21 cellular contexts compared by ENCODE assay signal in the genomic region with DNA sequence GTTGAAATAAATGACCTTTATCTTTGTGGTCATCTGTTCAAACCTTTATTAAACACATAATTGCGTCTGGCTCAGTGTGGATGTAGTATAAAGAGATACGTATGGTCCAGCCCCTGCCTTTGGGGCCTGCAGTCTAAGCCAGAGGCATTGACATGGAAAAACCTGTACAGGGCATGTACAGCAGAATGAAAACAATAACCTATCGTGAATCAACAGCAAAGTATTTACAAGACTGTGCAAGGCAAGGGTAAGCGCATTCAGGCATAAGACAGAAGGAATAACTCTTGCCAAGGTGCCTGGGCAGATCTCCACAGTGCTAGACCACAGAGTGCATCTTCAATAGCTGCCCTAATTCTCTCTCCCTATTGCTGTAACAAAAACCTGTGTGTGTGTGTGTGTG. TPM values are rescaled to one million over a fixed set of nuclear protein-coding genes. Genes with fewer than 3 reads are reported as not detected.
DNase-seq lines count a peak whose midpoint lies in the region; ATAC-seq and TF ChIP-seq lines count a peak whose summit lies in the region.
"Had no signal": no experiment of that assay in that cellular context is flagged by ENCODE, and none has a peak within 500 bp of the region (broad histone marks: within the 10 kb centered on the region; RNA-seq: fewer than 3 reads in every experiment).

No MANE protein-coding gene starts in this region.

- DNase-seq in AG10803 (ENCODE audit: low read depth) (peak; percentile 88), MG63 (peak; percentile 82), astrocyte of the spinal cord (ENCODE audit: low read depth, low spot score) (peak; percentile 66), kidney epithelial cell (ENCODE audit: low read depth) (peak; percentile 69), brain microvascular endothelial cell (no peak), right lobe of liver (no peak)
- DNase-seq: activated CD8-positive, alpha-beta memory T cell treated with anti-CD3 and anti-CD28 coated beads, Interleukin-2, amount 10 ng/mL, durations not matched to agents 7 days and 5 days; CD4-positive, alpha-beta T cell; endodermal cell; foreskin fibroblast; KG1; mucosa of descending colon; NCI-H1092 treated with DMSO at 0.1 percent for 48 hours; NCI-H526; trophoblast cell had no signal

- TF ChIP-seq CTCF in AG10803 (conservative IDR thresholded peaks at IDR 0.05; ENCODE audit: low read length), result no peak
- no peak for TF ChIP-seq CTCF in astrocyte of the spinal cord (IDR thresholded peaks at IDR 0.05; ENCODE audit: low read depth, low read length)
- no peak for TF ChIP-seq CTCF in kidney epithelial cell (IDR thresholded peaks at IDR 0.05; ENCODE audit: insufficient read depth, low read length, poor library complexity, severe bottlenecking)
- no peak for TF ChIP-seq CTCF in brain microvascular endothelial cell (IDR thresholded peaks at IDR 0.05; ENCODE audit: low read depth, low read length, missing control alignments)
- no peak for TF ChIP-seq CTCF in right lobe of liver (IDR thresholded peaks at IDR 0.05)

- in situ Hi-C loops in astrocyte of the spinal cord (cut with HindIII; ENCODE audit: low sequenced_read_pairs) (no loop called here), brain microvascular endothelial cell (cut with HindIII; ENCODE audit: low pct_ligation_motif_present, low sequenced_read_pairs) (no loop called here)

- TF ChIP-seq POLR2A in right lobe of liver (IDR thresholded peaks at IDR 0.05), result no peak

- peaks cover 55% of the 10 kb centered on the region for H3K36me3 ChIP-seq in MG63
- no peaks in the 10 kb centered on the region for H3K36me3 ChIP-seq in kidney epithelial cell (ENCODE audit: control insufficient read depth, insufficient read depth, low read length)
- H3K36me3 ChIP-seq in brain microvascular endothelial cell (replicated peaks), result peaks cover 10% of the 10 kb centered on the region
- H3K36me3 ChIP-seq in right lobe of liver, result no peaks in the 10 kb centered on the region
- H3K36me3 ChIP-seq: neutrophil, right atrium auricular region had no signal

- 29% methylated on average over 3 of the region's 4 CpGs for WGBS in right lobe of liver (ENCODE audit: insufficient coverage, low coverage, low lambda C conversion rate, missing lambda C conversion rate)

- intact Hi-C loops in right lobe of liver (cut with DNase I), result no loop called here

- no peak overlapping the region for H3K27ac ChIP-seq in brain microvascular endothelial cell
- no peak overlapping the region for H3K27ac ChIP-seq in right lobe of liver
- H3K27ac ChIP-seq: neutrophil, right atrium auricular region had no signal

- H3K9me3 ChIP-seq in MG63 (no peaks in the 10 kb centered on the region), right lobe of liver (no peaks in the 10 kb centered on the region)
- H3K9me3 ChIP-seq: mucosa of descending colon, neutrophil, right atrium auricular region had no signal

- H3K4me1 ChIP-seq in right lobe of liver, result no peaks in the 10 kb centered on the region

- H3K27me3 ChIP-seq in MG63 (no peaks in the 10 kb centered on the region), kidney epithelial cell (ENCODE audit: control insufficient read depth, insufficient read depth, low read length) (no peaks in the 10 kb centered on the region), brain microvascular endothelial cell (replicated peaks) (no peaks in the 10 kb centered on the region), right lobe of liver (no peaks in the 10 kb centered on the region)
- H3K27me3 ChIP-seq: neutrophil, right atrium auricular region had no signal

- ATAC-seq in GM21717 (IDR thresholded peaks at IDR 0.05; ENCODE audit: unreplicated experiment) (no peak), GM18858 (IDR thresholded peaks at IDR 0.05; ENCODE audit: unreplicated experiment) (no peak), right lobe of liver (no peak)
- ATAC-seq: activated CD8-positive, alpha-beta memory T cell treated with anti-CD3 and anti-CD28 coated beads, Interleukin-2, amount 10 ng/mL, durations not matched to agents 7 days and 5 days; activated T-helper 17 cell treated with anti-CD3 and anti-CD28 coated beads, Interleukin-2, amount 50 U/mL, for 72 hours; mucosa of descending colon had no signal

- H3K4me3 ChIP-seq in AG10803 (ENCODE audit: low read length), result no peak overlapping the region
- no peak overlapping the region for H3K4me3 ChIP-seq in MG63
- H3K4me3 ChIP-seq in astrocyte of the spinal cord (ENCODE audit: low read depth, low read length), result no peak overlapping the region
- no peak overlapping the region for H3K4me3 ChIP-seq in kidney epithelial cell (ENCODE audit: low read depth, low read length)
- H3K4me3 ChIP-seq in brain microvascular endothelial cell (ENCODE audit: low read depth, low read length), result no peak overlapping the region
- no peak overlapping the region for H3K4me3 ChIP-seq in right lobe of liver
- H3K4me3 ChIP-seq: mucosa of descending colon, right atrium auricular region had no signal

RNA-seq across cellular contexts. Expression of gene KIRREL1, which starts 35.5 kb away (rescaled TPM):
- total RNA-seq in MG63 (2014; rRNA removed; shearing (Covaris generic); ENCODE audit: low replicate concordance), result 25.3 and 26.3 TPM in 2 replicates
- total RNA-seq in kidney epithelial cell (119 and 126 TPM in 2 replicates), right lobe of liver (1 to 10 TPM; 1.1 to 4.9 (median 2.9) TPM)
- total RNA-seq: activated CD8-positive, alpha-beta memory T cell treated with anti-CD3 and anti-CD28 coated beads, Interleukin-2, amount 10 ng/mL, durations not matched to agents 7 days and 5 days; CD4-positive, alpha-beta T cell; OCI-LY7 had no signal

Comparison
In these comparisons a context has a peak if more than half of its experiments do, and no peak if none do; other contexts are left out.
1. DNase-seq: peak in AG10803 (single experiment), MG63 (single experiment), astrocyte of the spinal cord (single experiment) and kidney epithelial cell (single experiment); none in brain microvascular endothelial cell (single experiment) and right lobe of liver (0 of 3).